In genomic region chr18:9068346-9068745, GRCh38 we compare ENCODE assay signal across 1 cellular context.
TF ChIP-seq lines count a peak whose summit lies in the region.

No MANE protein-coding gene starts in this region.

TF ChIP-seq in K562, 482 proteins besides CTCF, POLR2A, EP300 and RAD21:
- TF ChIP-seq NELFE (IDR thresholded peaks at IDR 0.05; ENCODE audit: insufficient read depth, insufficient read length), result no peak
- TF ChIP-seq XRCC4 (IDR thresholded peaks at IDR 0.05; ENCODE audit: extremely low read depth, insufficient read depth, insufficient read length), result no peak
- no peak for TF ChIP-seq ZFX (CRISPR knock-in tag; IDR thresholded peaks at IDR 0.05)
- TF ChIP-seq ZNF274 (IDR thresholded peaks at IDR 0.05; ENCODE audit: borderline replicate concordance, low read depth, low read length), result no peak
- no peak for TF ChIP-seq TAF1 (IDR thresholded peaks at IDR 0.05; ENCODE audit: control insufficient read depth, extremely low read depth, insufficient read depth, low read length, severe bottlenecking)
- TF ChIP-seq, protein P1, sequence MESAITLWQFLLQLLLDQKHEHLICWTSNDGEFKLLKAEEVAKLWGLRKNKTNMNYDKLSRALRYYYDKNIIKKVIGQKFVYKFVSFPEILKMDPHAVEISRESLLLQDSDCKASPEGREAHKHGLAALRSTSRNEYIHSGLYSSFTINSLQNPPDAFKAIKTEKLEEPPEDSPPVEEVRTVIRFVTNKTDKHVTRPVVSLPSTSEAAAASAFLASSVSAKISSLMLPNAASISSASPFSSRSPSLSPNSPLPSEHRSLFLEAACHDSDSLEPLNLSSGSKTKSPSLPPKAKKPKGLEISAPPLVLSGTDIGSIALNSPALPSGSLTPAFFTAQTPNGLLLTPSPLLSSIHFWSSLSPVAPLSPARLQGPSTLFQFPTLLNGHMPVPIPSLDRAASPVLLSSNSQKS (CRISPR knock-in tag; IDR thresholded peaks at IDR 0.05), result no peak
- TF ChIP-seq ZBTB43 (CRISPR knock-in tag; IDR thresholded peaks at IDR 0.05), result no peak
- no peak for TF ChIP-seq HNRNPH1 (optimal IDR thresholded peaks at IDR 0.05; ENCODE audit: low read depth, low read length)
- TF ChIP-seq ZBTB5 (IDR thresholded peaks at IDR 0.05), result no peak
- TF ChIP-seq NKRF (IDR thresholded peaks at IDR 0.05; ENCODE audit: borderline replicate concordance), result no peak
- TF ChIP-seq ZBTB33 (CRISPR knock-in tag; IDR thresholded peaks at IDR 0.05), result no peak
- no peak for TF ChIP-seq ZNF140 (CRISPR knock-in tag; IDR thresholded peaks at IDR 0.05)
- TF ChIP-seq MIER1 (IDR thresholded peaks at IDR 0.05; ENCODE audit: low read depth), result no peak
- no peak for TF ChIP-seq PCBP2 (IDR thresholded peaks at IDR 0.05; ENCODE audit: low read depth, low read length, poor library complexity, severe bottlenecking)
